ENCODE assay signal across 8 cellular contexts in genomic region chr9:104780796-104781395, GRCh38. TPM values are rescaled to one million over a fixed set of nuclear protein-coding genes. Genes with fewer than 3 reads are reported as not detected.
DNase-seq lines count a peak whose midpoint lies in the region; ATAC-seq, FAIRE-seq and TF ChIP-seq lines count a peak whose summit lies in the region.

No MANE protein-coding gene starts in this region.

- peak; percentile 50 for ATAC-seq in HG02885 (IDR thresholded peaks at IDR 0.05; ENCODE audit: poor library complexity, unreplicated experiment)
- ATAC-seq in foreskin keratinocyte = peak; percentile 53

- H3K27ac ChIP-seq in Peyer's patch (no peak overlapping the region), foreskin keratinocyte (no peak overlapping the region)

- DNase-seq in Peyer's patch (no peak), foreskin keratinocyte (no peak), GM12892 (ENCODE audit: insufficient read length) (no peak), NCI-H1092 treated with DMSO at 0.1 percent for 48 hours (lab: John Stamatoyannopoulos, UW) (no peak)
- DNase-seq in activated CD8-positive, alpha-beta memory T cell treated with anti-CD3 and anti-CD28 coated beads, Interleukin-2, amount 50 U/mL, for 48 hours = no peak
- no peak for DNase-seq in activated CD4-positive, alpha-beta T cell treated with anti-CD3 and anti-CD28 coated beads, Interleukin-2, amount 50 U/mL, for 48 hours

- H3K4me3 ChIP-seq in Peyer's patch = no peak overlapping the region

- H3K4me1 ChIP-seq in Peyer's patch = no peaks in the 10 kb centered on the region
- H3K4me1 ChIP-seq in foreskin keratinocyte = no peaks in the 10 kb centered on the region

- no peaks in the 10 kb centered on the region for H3K27me3 ChIP-seq in Peyer's patch
- no peaks in the 10 kb centered on the region for H3K27me3 ChIP-seq in foreskin keratinocyte

- peaks cover 0 to 26% (median 0%) of the 10 kb centered on the region in 3 donors for H3K36me3 ChIP-seq in Peyer's patch

- TF ChIP-seq POLR2A in Peyer's patch (IDR thresholded peaks at IDR 0.05) (no peak), GM12892 (IDR thresholded peaks at IDR 0.05; ENCODE audit: low read depth, low read length) (no peak)

- no peak for FAIRE-seq in GM12892 (lab: Jason Lieb, UNC)

- H3K9me3 ChIP-seq in Peyer's patch = no peaks in the 10 kb centered on the region

- TF ChIP-seq CTCF in GM12872 (IDR thresholded peaks at IDR 0.05; ENCODE audit: insufficient read depth, low read depth, low read length) (peak; percentile 28; the same call in 1 of the 3 replicates), Peyer's patch (IDR thresholded peaks at IDR 0.05) (peak in 4 of 6 experiments; percentile 10 to 40 (median 33)), foreskin keratinocyte (conservative IDR thresholded peaks at IDR 0.05) (peak; percentile 66)

RNA-seq across cellular contexts. Expression of gene NIPSNAP3B, which starts 17.0 kb away (rescaled TPM):
- total RNA-seq in Peyer's patch (1 to 10 TPM in 3 of 4 donors, not detected in 1; 1.6 to 9.9 (median 3.9) TPM), foreskin keratinocyte (0.21 and 0.44 TPM in 2 replicates)
- 0.18 and 0.28 TPM in 2 replicates for polyA plus RNA-seq in foreskin keratinocyte
- polyA plus RNA-seq in GM12892 (2012; ENCODE audit: missing spikeins) = 4.8 TPM

RNA-seq across cellular contexts. Expression of gene NIPSNAP3A, which starts 33.4 kb away (rescaled TPM):
- 10 to 100 TPM in 3 of 4 donors, 1 to 10 TPM in 1; 7.9 to 30.5 (median 17.6) TPM for total RNA-seq in Peyer's patch
- 16.5 and 24.7 TPM in 2 replicates for total RNA-seq in foreskin keratinocyte
- 13.7 and 18.0 TPM in 2 replicates for polyA plus RNA-seq in foreskin keratinocyte
- 19.9 TPM for polyA plus RNA-seq in GM12892 (2012; ENCODE audit: missing spikeins)
